ENCODE assay signal across 1 cellular context in genomic region chr3:111676177-111677021, GRCh38.
TF ChIP-seq lines count a peak whose summit lies in the region.

No MANE protein-coding gene starts in this region.

TF ChIP-seq in HEK293, 187 proteins besides CTCF, POLR2A, EP300 and RAD21 (continued from another document):
- 0 out of 2 replicates have a peak, but pooled peaks have one; percentile 12 for TF ChIP-seq ZNF366 (tag by site-specific recombination; conservative IDR thresholded peaks at IDR 0.05)
- TF ChIP-seq INSM2 (tag by site-specific recombination; IDR thresholded peaks at IDR 0.05) = no peak
- no peak for TF ChIP-seq ZNF707 (tag by site-specific recombination; IDR thresholded peaks at IDR 0.05)
- TF ChIP-seq ZNF792 (tag by site-specific recombination; IDR thresholded peaks at IDR 0.05) = no peak
- no peak for TF ChIP-seq ZNF621 (tag by site-specific recombination; IDR thresholded peaks at IDR 0.05)
- TF ChIP-seq HIC1 (tag by site-specific recombination; IDR thresholded peaks at IDR 0.05) = no peak
- TF ChIP-seq ZNF571 (tag by site-specific recombination; IDR thresholded peaks at IDR 0.05) = no peak
- TF ChIP-seq MZF1 (tag by site-specific recombination; IDR thresholded peaks at IDR 0.05; ENCODE audit: borderline replicate concordance) = no peak
- TF ChIP-seq ZNF600 (tag by site-specific recombination; IDR thresholded peaks at IDR 0.05) = peak; percentile 58
- no peak for TF ChIP-seq GLIS1 (tag by site-specific recombination; IDR thresholded peaks at IDR 0.05)
- TF ChIP-seq ZNF19 (tag by site-specific recombination; IDR thresholded peaks at IDR 0.05; ENCODE audit: low read depth) = no peak
- TF ChIP-seq ZNF140 (tag by site-specific recombination; IDR thresholded peaks at IDR 0.05) = no peak
- TF ChIP-seq ZNF514 (tag by site-specific recombination; IDR thresholded peaks at IDR 0.05) = no peak
- TF ChIP-seq ZNF391 (tag by site-specific recombination; IDR thresholded peaks at IDR 0.05; ENCODE audit: borderline replicate concordance, low read depth) = no peak
- TF ChIP-seq SP3 (tag by site-specific recombination; IDR thresholded peaks at IDR 0.05) = 0 out of 2 replicates have a peak, but pooled peaks have one; percentile 15
- no peak for TF ChIP-seq ZNF639 (tag by site-specific recombination; IDR thresholded peaks at IDR 0.05)
- no peak for TF ChIP-seq OVOL3 (tag by site-specific recombination; IDR thresholded peaks at IDR 0.05)
- TF ChIP-seq IKZF3 (tag by site-specific recombination; IDR thresholded peaks at IDR 0.05) = no peak
- TF ChIP-seq FEZF1 (tag by site-specific recombination; IDR thresholded peaks at IDR 0.05) = peak; percentile 51; the same call in 1 of the 2 replicates
- TF ChIP-seq ZNF211 (tag by site-specific recombination; IDR thresholded peaks at IDR 0.05; ENCODE audit: low read depth) = no peak
- no peak for TF ChIP-seq ZNF658 (tag by site-specific recombination; IDR thresholded peaks at IDR 0.05)
- TF ChIP-seq OSR2 (tag by site-specific recombination; IDR thresholded peaks at IDR 0.05) = no peak
- 0 out of 2 replicates have a peak, but pooled peaks have one; percentile 11 for TF ChIP-seq ZNF449 (tag by site-specific recombination; IDR thresholded peaks at IDR 0.05)
- TF ChIP-seq ZNF555 (tag by site-specific recombination; conservative IDR thresholded peaks at IDR 0.05) = no peak
- TF ChIP-seq GLIS2 (tag by site-specific recombination; IDR thresholded peaks at IDR 0.05) = no peak
- TF ChIP-seq WT1 (tag by site-specific recombination; IDR thresholded peaks at IDR 0.05) = no peak
- no peak for TF ChIP-seq ZNF202 (tag by site-specific recombination; IDR thresholded peaks at IDR 0.05; ENCODE audit: borderline replicate concordance)
- no peak for TF ChIP-seq PRDM1 (tag by site-specific recombination; IDR thresholded peaks at IDR 0.05)
- no peak for TF ChIP-seq ZNF426 (tag by site-specific recombination; IDR thresholded peaks at IDR 0.05)
- TF ChIP-seq PRDM10 (tag by site-specific recombination; IDR thresholded peaks at IDR 0.05) = peak; percentile 81
- no peak for TF ChIP-seq ZNF248 (tag by site-specific recombination; IDR thresholded peaks at IDR 0.05)
- TF ChIP-seq ZNF335 (tag by site-specific recombination; conservative IDR thresholded peaks at IDR 0.05) = peak; percentile 54; the same call in 1 of the 2 replicates
- TF ChIP-seq ZBTB17 (tag by site-specific recombination; IDR thresholded peaks at IDR 0.05) = peak; percentile 57
- TF ChIP-seq HOXD13 (CRISPR knock-in tag; IDR thresholded peaks at IDR 0.05; ENCODE audit: borderline replicate concordance) = no peak
- TF ChIP-seq ZNF548 (tag by site-specific recombination; IDR thresholded peaks at IDR 0.05) = no peak
